Comparison of ENCODE assay signal across 1 cellular context in the genomic region with DNA sequence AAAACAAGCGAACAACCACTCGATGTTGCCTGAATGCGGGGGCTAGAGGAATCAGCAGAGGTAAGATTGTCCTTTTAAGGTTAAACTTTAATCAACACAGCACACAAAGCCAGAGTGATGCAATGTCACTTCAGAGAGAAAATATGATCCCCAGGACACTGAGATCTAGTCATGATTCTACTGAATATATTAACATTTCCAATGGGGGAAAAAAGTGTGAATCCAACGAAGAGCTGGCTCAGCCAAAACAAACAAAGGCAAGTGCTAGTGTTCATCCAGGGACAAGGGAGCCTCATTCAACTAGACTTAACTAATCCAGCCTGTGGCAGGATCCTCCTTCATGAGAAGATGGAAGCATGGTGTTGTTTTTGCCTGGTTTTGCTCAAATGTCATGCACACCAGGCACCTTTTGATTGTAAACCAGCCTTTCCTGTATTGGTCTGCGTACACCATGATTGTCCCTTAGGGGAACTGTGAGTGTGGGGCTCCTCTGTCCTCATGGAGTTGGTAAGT.
TF ChIP-seq lines count a peak whose summit lies in the region.

No MANE protein-coding gene starts in this region.

TF ChIP-seq in GM23338, 12 proteins besides CTCF, POLR2A, EP300 and RAD21 (continued from another document):
- TF ChIP-seq, protein P1, sequence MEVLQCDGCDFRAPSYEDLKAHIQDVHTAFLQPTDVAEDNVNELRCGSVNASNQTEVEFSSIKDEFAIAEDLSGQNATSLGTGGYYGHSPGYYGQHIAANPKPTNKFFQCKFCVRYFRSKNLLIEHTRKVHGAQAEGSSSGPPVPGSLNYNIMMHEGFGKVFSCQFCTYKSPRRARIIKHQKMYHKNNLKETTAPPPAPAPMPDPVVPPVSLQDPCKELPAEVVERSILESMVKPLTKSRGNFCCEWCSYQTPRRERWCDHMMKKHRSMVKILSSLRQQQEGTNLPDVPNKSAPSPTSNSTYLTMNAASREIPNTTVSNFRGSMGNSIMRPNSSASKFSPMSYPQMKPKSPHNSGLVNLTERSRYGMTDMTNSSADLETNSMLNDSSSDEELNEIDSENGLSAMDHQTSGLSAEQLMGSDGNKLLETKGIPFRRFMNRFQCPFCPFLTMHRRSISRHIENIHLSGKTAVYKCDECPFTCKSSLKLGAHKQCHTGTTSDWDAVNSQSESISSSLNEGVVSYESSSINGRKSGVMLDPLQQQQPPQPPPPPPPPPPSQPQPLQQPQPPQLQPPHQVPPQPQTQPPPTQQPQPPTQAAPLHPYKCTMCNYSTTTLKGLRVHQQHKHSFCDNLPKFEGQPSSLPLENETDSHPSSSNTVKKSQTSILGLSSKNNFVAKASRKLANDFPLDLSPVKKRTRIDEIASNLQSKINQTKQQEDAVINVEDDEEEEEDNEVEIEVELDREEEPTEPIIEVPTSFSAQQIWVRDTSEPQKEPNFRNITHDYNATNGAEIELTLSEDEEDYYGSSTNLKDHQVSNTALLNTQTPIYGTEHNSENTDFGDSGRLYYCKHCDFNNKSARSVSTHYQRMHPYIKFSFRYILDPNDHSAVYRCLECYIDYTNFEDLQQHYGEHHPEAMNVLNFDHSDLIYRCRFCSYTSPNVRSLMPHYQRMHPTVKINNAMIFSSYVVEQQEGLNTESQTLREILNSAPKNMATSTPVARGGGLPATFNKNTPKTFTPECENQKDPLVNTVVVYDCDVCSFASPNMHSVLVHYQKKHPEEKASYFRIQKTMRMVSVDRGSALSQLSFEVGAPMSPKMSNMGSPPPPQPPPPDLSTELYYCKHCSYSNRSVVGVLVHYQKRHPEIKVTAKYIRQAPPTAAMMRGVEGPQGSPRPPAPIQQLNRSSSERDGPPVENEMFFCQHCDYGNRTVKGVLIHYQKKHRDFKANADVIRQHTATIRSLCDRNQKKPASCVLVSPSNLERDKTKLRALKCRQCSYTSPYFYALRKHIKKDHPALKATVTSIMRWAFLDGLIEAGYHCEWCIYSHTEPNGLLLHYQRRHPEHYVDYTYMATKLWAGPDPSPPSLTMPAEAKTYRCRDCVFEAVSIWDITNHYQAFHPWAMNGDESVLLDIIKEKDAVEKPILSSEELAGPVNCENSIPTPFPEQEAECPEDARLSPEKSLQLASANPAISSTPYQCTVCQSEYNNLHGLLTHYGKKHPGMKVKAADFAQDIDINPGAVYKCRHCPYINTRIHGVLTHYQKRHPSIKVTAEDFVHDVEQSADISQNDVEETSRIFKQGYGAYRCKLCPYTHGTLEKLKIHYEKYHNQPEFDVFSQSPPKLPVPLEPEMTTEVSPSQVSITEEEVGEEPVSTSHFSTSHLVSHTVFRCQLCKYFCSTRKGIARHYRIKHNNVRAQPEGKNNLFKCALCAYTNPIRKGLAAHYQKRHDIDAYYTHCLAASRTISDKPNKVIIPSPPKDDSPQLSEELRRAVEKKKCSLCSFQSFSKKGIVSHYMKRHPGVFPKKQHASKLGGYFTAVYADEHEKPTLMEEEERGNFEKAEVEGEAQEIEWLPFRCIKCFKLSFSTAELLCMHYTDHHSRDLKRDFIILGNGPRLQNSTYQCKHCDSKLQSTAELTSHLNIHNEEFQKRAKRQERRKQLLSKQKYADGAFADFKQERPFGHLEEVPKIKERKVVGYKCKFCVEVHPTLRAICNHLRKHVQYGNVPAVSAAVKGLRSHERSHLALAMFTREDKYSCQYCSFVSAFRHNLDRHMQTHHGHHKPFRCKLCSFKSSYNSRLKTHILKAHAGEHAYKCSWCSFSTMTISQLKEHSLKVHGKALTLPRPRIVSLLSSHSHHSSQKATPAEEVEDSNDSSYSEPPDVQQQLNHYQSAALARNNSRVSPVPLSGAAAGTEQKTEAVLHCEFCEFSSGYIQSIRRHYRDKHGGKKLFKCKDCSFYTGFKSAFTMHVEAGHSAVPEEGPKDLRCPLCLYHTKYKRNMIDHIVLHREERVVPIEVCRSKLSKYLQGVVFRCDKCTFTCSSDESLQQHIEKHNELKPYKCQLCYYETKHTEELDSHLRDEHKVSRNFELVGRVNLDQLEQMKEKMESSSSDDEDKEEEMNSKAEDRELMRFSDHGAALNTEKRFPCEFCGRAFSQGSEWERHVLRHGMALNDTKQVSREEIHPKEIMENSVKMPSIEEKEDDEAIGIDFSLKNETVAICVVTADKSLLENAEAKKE (CRISPR knock-in tag; IDR thresholded peaks at IDR 0.05): no peak
TF ChIP-seq in GM23338: peak in this region for 0.
